ENCODE assay signal across 7 cellular contexts in genomic region chr18:23503038-23503966, GRCh38. TPM values are rescaled to one million over a fixed set of nuclear protein-coding genes. Genes with fewer than 3 reads are reported as not detected.
A peak's percentile ranks its signal among the peaks of the same experiment; 100 is the strongest.
DNase-seq lines count a peak whose midpoint lies in the region; ATAC-seq, FAIRE-seq and TF ChIP-seq lines count a peak whose summit lies in the region.

TSS of gene RMC1 (plus strand) at chr18:23503511. CDS start at chr18:23503619, 108 bp downstream.

- H3K27ac ChIP-seq in hepatocyte: peak within 1 kb of the TSS; percentile 94

- 2% methylated on average over 57 of the region's 110 CpGs for WGBS in hepatocyte (ENCODE audit: low lambda C conversion rate, missing lambda C conversion rate)

- ATAC-seq in HG02943 (IDR thresholded peaks at IDR 0.05; ENCODE audit: low read depth, unreplicated experiment): peak; percentile 68

- TF ChIP-seq CTCF in astrocyte of the cerebellum (IDR thresholded peaks at IDR 0.05; ENCODE audit: low read depth, low read length, missing control alignments) (no peak), hepatocyte (IDR thresholded peaks at IDR 0.05; ENCODE audit: poor library complexity) (peak; percentile 38)

- FAIRE-seq in GM18507 (lab: Jason Lieb, UNC): peak; percentile 88

- in situ Hi-C loops in astrocyte of the cerebellum (cut with HindIII; ENCODE audit: low sequenced_read_pairs): loop anchor here (25.0 kb wide), 1 partner anchor 609 kb away; no protein-coding TSS in a partner anchor

- no peaks in the 10 kb centered on the region for H4K20me1 ChIP-seq in hepatocyte (ENCODE audit: insufficient read depth, poor library complexity, severe bottlenecking)

- H3K4me3 ChIP-seq in astrocyte of the cerebellum (ENCODE audit: low read depth, low read length) (peak within 1 kb of the TSS; percentile 80), hepatocyte (peak within 1 kb of the TSS; percentile 94)

- peak within 1 kb of the TSS; percentile 81 for H2AFZ ChIP-seq in hepatocyte

- peaks cover 9% of the 10 kb centered on the region for H3K4me1 ChIP-seq in hepatocyte (ENCODE audit: insufficient read depth)

- H3K79me2 ChIP-seq in hepatocyte: peaks cover 38% of the 10 kb centered on the region

- no peaks in the 10 kb centered on the region for H3K9me2 ChIP-seq in hepatocyte (replicated peaks; ENCODE audit: insufficient read depth)

- peak within 1 kb of the TSS; percentile 98 for H3K4me2 ChIP-seq in hepatocyte

- no peaks in the 10 kb centered on the region for H3K9me3 ChIP-seq in hepatocyte (ENCODE audit: low read depth)

- peak; percentile 85 for DNase-seq in GM18507 (ENCODE audit: extremely low spot score, insufficient read length, low read depth)
- DNase-seq in NCI-H2029 (lab: John Stamatoyannopoulos, UW): peak; percentile 81
- DNase-seq in T-helper 9 cell: peak; percentile 98
- DNase-seq in astrocyte of the cerebellum (ENCODE audit: low read depth): peak; percentile 71
- DNase-seq in hepatocyte (ENCODE audit: low spot score): peak; percentile 99
- DNase-seq in retina: peak; percentile 97

- H3K36me3 ChIP-seq in hepatocyte (replicated peaks; ENCODE audit: insufficient read depth, low read depth): no peaks in the 10 kb centered on the region

- no peaks in the 10 kb centered on the region for H3K27me3 ChIP-seq in hepatocyte

RNA-seq across cellular contexts. Expression of gene RMC1, which starts in this region (rescaled TPM):
- 20.8 and 26.6 TPM in 2 replicates for total RNA-seq in hepatocyte
- polyA plus RNA-seq in hepatocyte: 26.9 and 37.1 TPM in 2 replicates

Comparison
In these comparisons a context has a peak if more than half of its experiments do, and no peak if none do; other contexts are left out.
1. Peak in every context shown above with its lines: DNase-seq, ATAC-seq, H3K4me3 ChIP-seq and H3K27ac ChIP-seq.